Comparison of ENCODE assay signal across 34 cellular contexts in genomic region chr2:77046339-77046738, GRCh38.
"Had no signal": no experiment of that assay in that cellular context is flagged by ENCODE, and none has a peak within 500 bp of the region (broad histone marks: within the 10 kb centered on the region; RNA-seq: fewer than 3 reads in every experiment).

No MANE protein-coding gene starts in this region.

- H3K4me2 ChIP-seq: PC-9 had no signal

- H3K9me3 ChIP-seq: MG63, SJCRH30 had no signal

- H2AFZ ChIP-seq: PC-9 had no signal

- ATAC-seq: Panc1, Right ventricle myocardium inferior, SK-N-SH treated with all-trans-retinoic acid at 6 μM for 48 hours, T-cell had no signal

- H3K36me3 ChIP-seq: MG63, SJCRH30 had no signal

- DNase-seq: Kasumi-1, KG1, MG63, NCI-H1048, NCI-H1092 treated with DMSO at 0.1 percent for 48 hours, NCI-H1105 treated with DMSO at 0.1 percent for 48 hours, NCI-H1417, NCI-H1436, NCI-H146, NCI-H1694, NCI-H187, NCI-H1930, NCI-H2029 treated with DMSO at 0.1 percent for 48 hours, NCI-H2081 treated with DMSO at 0.1 percent for 48 hours, NCI-H2107, NCI-H2171, NCI-H226, NCI-H446 treated with DMSO at 0.1 percent for 48 hours, NCI-H510A, NCI-H524, NCI-H526, NCI-H69, NCI-H748 treated with DMSO at 0.1 percent for 48 hours, NCI-H82, PC-9, SHP77, SIG-M5, SJCRH30, T-cell had no signal

- H3K27ac ChIP-seq: PC-9, RWPE1, SJCRH30, SK-N-MC had no signal

- H3K27me3 ChIP-seq: MG63, SJCRH30 had no signal

- H3K4me3 ChIP-seq: MG63, PC-9, SJCRH30, SK-N-MC had no signal
